Comparison of ENCODE assay signal across 8 cellular contexts in genomic region chr13:91347212-91347995, GRCh38. TPM values are rescaled to one million over a fixed set of nuclear protein-coding genes. Genes with fewer than 3 reads are reported as not detected.
A peak's percentile ranks its signal among the peaks of the same experiment; 100 is the strongest.
DNase-seq lines count a peak whose midpoint lies in the region; ATAC-seq and TF ChIP-seq lines count a peak whose summit lies in the region.

TSS of gene MIR17HG (plus strand) at chr13:91347687.

- H3K9ac ChIP-seq in SK-N-SH, result peak within 1 kb of the TSS; percentile 90

- no peak for TF ChIP-seq POLR2A in suprapubic skin (IDR thresholded peaks at IDR 0.05)

- TF ChIP-seq RAD21 in SK-N-SH (IDR thresholded peaks at IDR 0.05; ENCODE audit: low read length), result no peak

- no peaks in the 10 kb centered on the region for H3K9me2 ChIP-seq in SK-N-SH

- WGBS in SK-N-SH (ENCODE audit: low lambda C conversion rate), result 0% methylated on average over 2 of the region's 103 CpGs
- WGBS in suprapubic skin, result 0% methylated on average over 38 of the region's 103 CpGs

- peak within 1 kb of the TSS; percentile 62 to 96 for H3K27ac ChIP-seq in SK-N-SH (ENCODE audit: low read depth in 2 of 2, low read length in 1 of 2)
- peak within 1 kb of the TSS; percentile 99 for H3K27ac ChIP-seq in suprapubic skin

- DNase-seq in GM10248 (ENCODE audit: extremely low spot score) (peak; percentile 87), NCI-H1048 (lab: John Stamatoyannopoulos, UW) (peak; percentile 86), SK-N-SH (peak; percentile 94), germinal center (ENCODE audit: low spot score) (peak; percentile 88), occipital lobe (lab: John Stamatoyannopoulos, UW) (peak; percentile 77), suprapubic skin (ENCODE audit: low spot score in 2 of 2) (peak; percentile 89 to 92)
- DNase-seq in activated naive CD4-positive, alpha-beta T cell treated with anti-CD3 and anti-CD28 coated beads, Interleukin-2, amount 10 ng/mL, durations not matched to agents 7 days and 5 days, result peak; percentile 93

- H3K27me3 ChIP-seq in SK-N-SH (ENCODE audit: insufficient read depth) (peaks cover 6% of the 10 kb centered on the region; the same call in 1 of the 2 replicates), suprapubic skin (peaks cover 9% of the 10 kb centered on the region)

- POLR2A ChIA-PET in GM10248 (lab: Yijun Ruan, JAX), result interaction anchor here (0.9 to 1.0 kb wide), 2 partner anchors 11 to 36 kb away, joined by 3 to 4 read pairs; no protein-coding TSS in a partner anchor
- POLR2A ChIA-PET in SK-N-SH (lab: Yijun Ruan, JAX), result interaction anchor here (0.7 to 1.0 kb wide), 3 partner anchors 23 to 434 kb away, joined by 3 to 4 read pairs (median 3); no protein-coding TSS in a partner anchor

- no peak for TF ChIP-seq EP300 in SK-N-SH (IDR thresholded peaks at IDR 0.05; ENCODE audit: borderline replicate concordance in 1 of 2, low read depth in 1 of 2, low read length in 1 of 2)
- TF ChIP-seq EP300 in suprapubic skin (IDR thresholded peaks at IDR 0.05), result no peak

- TF ChIP-seq CTCF in GM10248 (IDR thresholded peaks at IDR 0.05; ENCODE audit: control extremely low read depth, extremely low read depth, low read depth, missing control alignments), result no peak
- TF ChIP-seq CTCF in SK-N-SH (IDR thresholded peaks at IDR 0.05), result no peak
- no peak for TF ChIP-seq CTCF in suprapubic skin (IDR thresholded peaks at IDR 0.05)

- CTCF ChIA-PET in GM10248 (lab: Yijun Ruan, JAX) (interaction anchor here (1.0 to 2.5 kb wide), 6 partner anchors 11 to 36 kb away, joined by 3 to 9 read pairs (median 4); no protein-coding TSS in a partner anchor), SK-N-SH (lab: Yijun Ruan, JAX) (interaction anchor here (0.7 to 1.6 kb wide), 5 partner anchors 9 to 99 kb away, joined by 3 to 4 read pairs (median 3); no protein-coding TSS in a partner anchor)
- CTCF ChIA-PET in activated naive CD4-positive, alpha-beta T cell treated with anti-CD3 and anti-CD28 coated beads, Interleukin-2, amount 10 ng/mL, durations not matched to agents 7 days and 5 days (lab: Charles Lee), result interaction anchor here (1.6 to 1.8 kb wide), 2 partner anchors 16 to 34 kb away, joined by 4 to 11 read pairs; no protein-coding TSS in a partner anchor

- peak within 1 kb of the TSS; percentile 98 for H3K27ac Mint-ChIP-seq in activated naive CD4-positive, alpha-beta T cell treated with anti-CD3 and anti-CD28 coated beads, Interleukin-2, amount 10 ng/mL, durations not matched to agents 7 days and 5 days

- H3K9me3 ChIP-seq in SK-N-SH, result no peaks in the 10 kb centered on the region
- H3K9me3 ChIP-seq in suprapubic skin, result no peaks in the 10 kb centered on the region

- peaks cover 28% of the 10 kb centered on the region for H4K20me1 ChIP-seq in SK-N-SH (ENCODE audit: insufficient read depth)

- no peaks in the 10 kb centered on the region for H3K27me3 Mint-ChIP-seq in activated naive CD4-positive, alpha-beta T cell treated with anti-CD3 and anti-CD28 coated beads, Interleukin-2, amount 10 ng/mL, durations not matched to agents 7 days and 5 days

- peaks cover 48% of the 10 kb centered on the region for H3K4me1 Mint-ChIP-seq in activated naive CD4-positive, alpha-beta T cell treated with anti-CD3 and anti-CD28 coated beads, Interleukin-2, amount 10 ng/mL, durations not matched to agents 7 days and 5 days

- peaks cover 13 to 17% of the 10 kb centered on the region in 2 experiments for H3K4me1 ChIP-seq in SK-N-SH (ENCODE audit: control insufficient read depth in 1 of 2, insufficient read depth in 2 of 2, low read depth in 1 of 2, low read length in 1 of 2)
- peaks cover 31% of the 10 kb centered on the region for H3K4me1 ChIP-seq in suprapubic skin

- H3F3A ChIP-seq in SK-N-SH (replicated peaks; ENCODE audit: insufficient read depth), result peaks cover 6% of the 10 kb centered on the region

- ATAC-seq in HG02588 (IDR thresholded peaks at IDR 0.05; ENCODE audit: unreplicated experiment), result peak; percentile 47

- H3K36me3 Mint-ChIP-seq in activated naive CD4-positive, alpha-beta T cell treated with anti-CD3 and anti-CD28 coated beads, Interleukin-2, amount 10 ng/mL, durations not matched to agents 7 days and 5 days, result peaks cover 28% of the 10 kb centered on the region

- H3K4me3 ChIP-seq in SK-N-SH (ENCODE audit: low read depth in 2 of 2, low read length in 1 of 2), result peak within 1 kb of the TSS; percentile 79 to 87
- peak within 1 kb of the TSS; percentile 98 for H3K4me3 ChIP-seq in suprapubic skin

- peak within 1 kb of the TSS; percentile 92 for H3K4me3 Mint-ChIP-seq in activated naive CD4-positive, alpha-beta T cell treated with anti-CD3 and anti-CD28 coated beads, Interleukin-2, amount 10 ng/mL, durations not matched to agents 7 days and 5 days

- peaks cover 26 to 30% of the 10 kb centered on the region in 2 experiments for H3K36me3 ChIP-seq in SK-N-SH (replicated peaks in 1 of 2; ENCODE audit: control insufficient read depth in 1 of 2, insufficient read depth in 2 of 2, low read length in 1 of 2)
- H3K36me3 ChIP-seq in suprapubic skin, result peaks cover 20% of the 10 kb centered on the region

- H3K9me3 Mint-ChIP-seq in activated naive CD4-positive, alpha-beta T cell treated with anti-CD3 and anti-CD28 coated beads, Interleukin-2, amount 10 ng/mL, durations not matched to agents 7 days and 5 days, result no peaks in the 10 kb centered on the region

- H2AFZ ChIP-seq in SK-N-SH (ENCODE audit: low read depth), result peak within 1 kb of the TSS; percentile 76; the same call in 1 of the 2 replicates

- peaks cover 35% of the 10 kb centered on the region for H3K79me2 ChIP-seq in SK-N-SH (ENCODE audit: insufficient read depth)

- peak within 1 kb of the TSS; percentile 90 for H3K4me2 ChIP-seq in SK-N-SH

TF ChIP-seq in SK-N-SH, 30 proteins besides CTCF, POLR2A, EP300 and RAD21 (continues in another document):
- TF ChIP-seq TCF12 (IDR thresholded peaks at IDR 0.05), result no peak
- no peak for TF ChIP-seq ZBTB33 (IDR thresholded peaks at IDR 0.05; ENCODE audit: borderline replicate concordance, low read depth)
- TF ChIP-seq NFIC (IDR thresholded peaks at IDR 0.05; ENCODE audit: borderline replicate concordance), result no peak
- TF ChIP-seq REST (IDR thresholded peaks at IDR 0.05; ENCODE audit: low read depth, low read length), result no peak
- TF ChIP-seq POLR2AphosphoS5 (IDR thresholded peaks at IDR 0.05; ENCODE audit: low read depth, low read length), result peak; percentile 79
- no peak for TF ChIP-seq SMC3 (IDR thresholded peaks at IDR 0.05; ENCODE audit: low read depth, low read length)
- TF ChIP-seq TAF1 (IDR thresholded peaks at IDR 0.05; ENCODE audit: borderline replicate concordance, low read depth, low read length), result peak; percentile 53; the same call in 1 of the 2 replicates
- TF ChIP-seq, protein P1, sequence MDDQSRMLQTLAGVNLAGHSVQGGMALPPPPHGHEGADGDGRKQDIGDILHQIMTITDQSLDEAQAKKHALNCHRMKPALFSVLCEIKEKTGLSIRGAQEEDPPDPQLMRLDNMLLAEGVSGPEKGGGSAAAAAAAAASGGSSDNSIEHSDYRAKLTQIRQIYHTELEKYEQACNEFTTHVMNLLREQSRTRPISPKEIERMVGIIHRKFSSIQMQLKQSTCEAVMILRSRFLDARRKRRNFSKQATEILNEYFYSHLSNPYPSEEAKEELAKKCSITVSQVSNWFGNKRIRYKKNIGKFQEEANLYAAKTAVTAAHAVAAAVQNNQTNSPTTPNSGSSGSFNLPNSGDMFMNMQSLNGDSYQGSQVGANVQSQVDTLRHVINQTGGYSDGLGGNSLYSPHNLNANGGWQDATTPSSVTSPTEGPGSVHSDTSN (IDR thresholded peaks at IDR 0.05), result peak; percentile 90

RNA-seq across cellular contexts. Expression of gene MIR17HG, which starts in this region (rescaled TPM):
- polyA plus RNA-seq in SK-N-SH (2012; rRNA removed), result 0.51 and 1.2 TPM in 2 replicates
- 0.43 and 0.71 TPM in 2 replicates for polyA plus RNA-seq in SK-N-SH (2012; cell fraction: cytosol; rRNA removed)
- polyA plus RNA-seq in SK-N-SH (2012; cell fraction: nucleus; rRNA removed), result 2.2 and 4.0 TPM in 2 replicates
- total RNA-seq in occipital lobe (67.1 TPM), suprapubic skin (10 to 100 TPM in 1 of 4 donors, 1 to 10 TPM in 3; 4.0 to 12.8 (median 4.2) TPM)

Comparison
In these comparisons a context has a peak if more than half of its experiments do, and no peak if none do; other contexts are left out.
1. Peak in every context shown above with its lines: DNase-seq, ATAC-seq, H3K4me3 ChIP-seq and H3K27ac ChIP-seq.